In genomic region chr11:70906101-70906500, GRCh38 we compare ENCODE assay signal across 37 cellular contexts.
"Had no signal": no experiment of that assay in that cellular context is flagged by ENCODE, and none has a peak within 500 bp of the region (broad histone marks: within the 10 kb centered on the region; RNA-seq: fewer than 3 reads in every experiment).

No MANE protein-coding gene starts in this region.

- H3K27ac ChIP-seq: adrenal gland, body of pancreas, breast epithelium, Peyer's patch, SJSA1, VCaP had no signal

- FAIRE-seq: astrocyte had no signal

- H3K27me3 ChIP-seq: adrenal gland, body of pancreas, breast epithelium, Peyer's patch, SJSA1 had no signal

- H3K4me3 ChIP-seq: adrenal gland, body of pancreas, breast epithelium, Peyer's patch, SJSA1 had no signal

- H3K27ac Mint-ChIP-seq: activated B cell treated with CpG ODN at 0.5 μM for 24 hours; activated CD4-positive, alpha-beta memory T cell treated with anti-CD3 and anti-CD28 coated beads, Interleukin-2, amount 10 ng/mL, durations not matched to agents 7 days and 5 days; activated CD8-positive, alpha-beta memory T cell treated with anti-CD3 and anti-CD28 coated beads, Interleukin-2, amount 10 ng/mL, durations not matched to agents 7 days and 5 days; activated naive CD4-positive, alpha-beta T cell treated with anti-CD3 and anti-CD28 coated beads, Interleukin-2, amount 50 U/mL, for 72 hours; IgD-negative memory B cell; T-cell; T-helper 17 cell had no signal

- H3K4me1 ChIP-seq: adrenal gland, body of pancreas, Peyer's patch had no signal

- H3K9me3 Mint-ChIP-seq: activated B cell treated with CpG ODN at 0.5 μM for 24 hours; activated naive CD4-positive, alpha-beta T cell treated with anti-CD3 and anti-CD28 coated beads, Interleukin-2, amount 50 U/mL, for 72 hours; T-cell had no signal

- H3K36me3 ChIP-seq: adrenal gland, breast epithelium, Peyer's patch, SJSA1 had no signal

- H3K36me3 Mint-ChIP-seq: activated CD8-positive, alpha-beta memory T cell treated with anti-CD3 and anti-CD28 coated beads, Interleukin-2, amount 10 ng/mL, durations not matched to agents 7 days and 5 days; activated naive CD4-positive, alpha-beta T cell treated with anti-CD3 and anti-CD28 coated beads, Interleukin-2, amount 50 U/mL, for 72 hours; IgD-negative memory B cell; T-cell had no signal

- H3K4me1 Mint-ChIP-seq: activated B cell treated with CpG ODN at 0.5 μM for 24 hours; activated CD4-positive, alpha-beta memory T cell treated with anti-CD3 and anti-CD28 coated beads, Interleukin-2, amount 10 ng/mL, durations not matched to agents 7 days and 5 days; activated CD8-positive, alpha-beta memory T cell treated with anti-CD3 and anti-CD28 coated beads, Interleukin-2, amount 10 ng/mL, durations not matched to agents 7 days and 5 days; T-helper 17 cell had no signal

- H3K9me3 ChIP-seq: adrenal gland, body of pancreas, breast epithelium, Peyer's patch had no signal

- DNase-seq: activated B cell treated with CpG ODN at 0.5 μM for 24 hours; activated CD4-positive, alpha-beta memory T cell treated with anti-CD3 and anti-CD28 coated beads, Interleukin-2, amount 10 ng/mL, durations not matched to agents 7 days and 5 days; activated CD4-positive, alpha-beta T cell treated with anti-CD3 and anti-CD28 coated beads for 4 hours; activated CD4-positive, CD25-positive, alpha-beta regulatory T cell treated with anti-CD3 and anti-CD28 coated beads, Interleukin-2, amount 50 U/mL, for 72 hours; activated CD8-positive, alpha-beta memory T cell treated with anti-CD3 and anti-CD28 coated beads for 24 hours; activated CD8-positive, alpha-beta memory T cell treated with anti-CD3 and anti-CD28 coated beads, Interleukin-2, amount 10 ng/mL, durations not matched to agents 7 days and 5 days; activated CD8-positive, alpha-beta memory T cell treated with anti-CD3 and anti-CD28 coated beads, Interleukin-2, amount 50 U/mL, for 48 hours; activated gamma-delta T cell; activated naive CD4-positive, alpha-beta T cell treated with Interleukin-2 at 50 U/mL for 16 hours; activated T-cell treated with anti-CD3 and anti-CD28 coated beads, Interleukin-2, amount 50 U/mL, for 48 hours; adrenal gland; body of pancreas; caudate nucleus; Karpas-422; KBM-7; NCI-H1105; NCI-H1417 treated with DMSO at 0.1 percent for 48 hours; NCI-H1694; NCI-H1930; NCI-H2081 treated with DMSO at 0.1 percent for 48 hours; NCI-H510A; NCI-H526; NCI-H748 treated with DMSO at 0.1 percent for 48 hours; NK-92 treated with Interleukin-12 subunit alpha and Interleukin-12 subunit beta, amount 100 ng/mL, for 24 hours; PC-3; RPMI8226; SHP77 treated with DMSO at 0.1 percent for 48 hours; T-cell; T-helper 17 cell; T-helper 9 cell had no signal

- H3K4me3 Mint-ChIP-seq: activated B cell treated with CpG ODN at 0.5 μM for 24 hours; activated CD4-positive, alpha-beta memory T cell treated with anti-CD3 and anti-CD28 coated beads, Interleukin-2, amount 10 ng/mL, durations not matched to agents 7 days and 5 days; activated CD8-positive, alpha-beta memory T cell treated with anti-CD3 and anti-CD28 coated beads, Interleukin-2, amount 10 ng/mL, durations not matched to agents 7 days and 5 days; IgD-negative memory B cell; T-cell; T-helper 17 cell had no signal
